12 cellular contexts compared by ENCODE assay signal in genomic region chr3:14179795-14180194, GRCh38. TPM values are rescaled to one million over a fixed set of nuclear protein-coding genes. Genes with fewer than 3 reads are reported as not detected.
DNase-seq lines count a peak whose midpoint lies in the region; ATAC-seq and TF ChIP-seq lines count a peak whose summit lies in the region.
"Had no signal": no experiment of that assay in that cellular context is flagged by ENCODE, and none has a peak within 500 bp of the region (broad histone marks: within the 10 kb centered on the region; RNA-seq: fewer than 3 reads in every experiment).

No MANE protein-coding gene starts in this region.

- H3K9me2 ChIP-seq in neural cell (ENCODE audit: insufficient read depth, low read length): no peaks in the 10 kb centered on the region

- no peak overlapping the region for H3K27ac ChIP-seq in neural cell (ENCODE audit: low read length)

- no peak for ATAC-seq in central memory CD8-positive, alpha-beta T cell (replicated peaks; ENCODE audit: extremely low read depth, poor library complexity, severe bottlenecking)
- ATAC-seq in GM21576 (IDR thresholded peaks at IDR 0.05; ENCODE audit: unreplicated experiment): no peak
- ATAC-seq: left ventricle myocardium superior had no signal

- H3K27me3 ChIP-seq in MG63 (no peaks in the 10 kb centered on the region), neural cell (ENCODE audit: insufficient read depth, low read depth, low read length) (no peaks in the 10 kb centered on the region)

- TF ChIP-seq EP300 in neural cell (conservative IDR thresholded peaks at IDR 0.05; ENCODE audit: poor library complexity, severe bottlenecking): no peak

- H3K27me3 Mint-ChIP-seq in central memory CD8-positive, alpha-beta T cell: no peaks in the 10 kb centered on the region

- peak overlapping the region; percentile 100 for H3K27ac Mint-ChIP-seq in central memory CD8-positive, alpha-beta T cell (ENCODE audit: low read depth)

- DNase-seq in GM12864 (ENCODE audit: low read depth): no peak
- no peak for DNase-seq in MG63
- DNase-seq in central memory CD8-positive, alpha-beta T cell (ENCODE audit: low spot score in 2 of 2): no peak
- DNase-seq in middle frontal gyrus (ENCODE audit: extremely low spot score, low spot score): no peak
- DNase-seq in OCI-M2 (lab: John Stamatoyannopoulos, UW; ENCODE audit: unreplicated experiment): no peak
- DNase-seq: left ventricle myocardium superior; NCI-H146; SIG-M5; stimulated activated CD4-positive, alpha-beta T cell treated with anti-CD3 and anti-CD28 coated beads, Interleukin-15, amount 100 ng/mL, for 24 hours; substantia nigra had no signal

- TF ChIP-seq RAD21 in neural cell (conservative IDR thresholded peaks at IDR 0.05): no peak

- H3K4me2 ChIP-seq in neural cell (ENCODE audit: low read length): peak overlapping the region; percentile 96

- peaks cover 50% of the 10 kb centered on the region for H3K36me3 Mint-ChIP-seq in central memory CD8-positive, alpha-beta T cell (ENCODE audit: insufficient read depth)

- H3K9me3 ChIP-seq in MG63 (no peaks in the 10 kb centered on the region), neural cell (ENCODE audit: low read length) (no peaks in the 10 kb centered on the region)

- no peak for TF ChIP-seq CTCF in GM12864 (IDR thresholded peaks at IDR 0.05; ENCODE audit: low read depth, low read length, missing control alignments)
- no peak for TF ChIP-seq CTCF in neural cell (IDR thresholded peaks at IDR 0.05; ENCODE audit: poor library complexity, severe bottlenecking)

- H3K4me3 ChIP-seq in GM12864 (ENCODE audit: low read depth, low read length): peak overlapping the region; percentile 63
- H3K4me3 ChIP-seq in MG63: peak overlapping the region; percentile 77
- peak overlapping the region; percentile 85 for H3K4me3 ChIP-seq in neural cell (ENCODE audit: low read length)

- peaks cover 52% of the 10 kb centered on the region for H3K79me2 ChIP-seq in neural cell (replicated peaks; ENCODE audit: insufficient read depth, low read length)

- no peaks in the 10 kb centered on the region for H3F3A ChIP-seq in neural cell (ENCODE audit: insufficient read depth, low read length, poor library complexity, severe bottlenecking)

- H3K4me1 Mint-ChIP-seq in central memory CD8-positive, alpha-beta T cell: peaks cover 65% of the 10 kb centered on the region

- no peaks in the 10 kb centered on the region for H3K9me3 Mint-ChIP-seq in central memory CD8-positive, alpha-beta T cell

- H4K20me1 ChIP-seq in neural cell (ENCODE audit: insufficient read depth): no peaks in the 10 kb centered on the region

- H3K36me3 ChIP-seq in MG63 (peaks cover 16% of the 10 kb centered on the region), neural cell (ENCODE audit: insufficient read depth, low read length) (no peaks in the 10 kb centered on the region)

- no peak overlapping the region for H2AFZ ChIP-seq in neural cell (ENCODE audit: low read depth, low read length)

- peak overlapping the region; percentile 95 for H3K4me3 Mint-ChIP-seq in central memory CD8-positive, alpha-beta T cell

- peak overlapping the region; percentile 86 for H3K9ac ChIP-seq in neural cell (ENCODE audit: low read length)

TF ChIP-seq in neural cell, 6 proteins besides CTCF, POLR2A, EP300 and RAD21:
- TF ChIP-seq POLR2AphosphoS5 (IDR thresholded peaks at IDR 0.05) (no peak), REST (IDR thresholded peaks at IDR 0.05; ENCODE audit: borderline replicate concordance) (no peak), SMC3 (conservative IDR thresholded peaks at IDR 0.05; ENCODE audit: poor library complexity) (no peak), EZH2 (IDR thresholded peaks at IDR 0.05; ENCODE audit: borderline replicate concordance, insufficient read depth, low read length, poor library complexity, severe bottlenecking) (no peak), TAF1 (IDR thresholded peaks at IDR 0.05; ENCODE audit: low read depth) (no peak), MXI1 (conservative IDR thresholded peaks at IDR 0.05; ENCODE audit: poor library complexity, severe bottlenecking) (no peak)

RNA-seq across cellular contexts. Expression of gene LSM3, which starts 1.2 kb away (rescaled TPM):
- total RNA-seq in MG63 (2014; rRNA removed; shearing (Covaris generic); ENCODE audit: low replicate concordance): 19.7 and 27.5 TPM in 2 replicates
- 28.3 and 29.6 TPM in 2 replicates for polyA plus RNA-seq in neural cell
- 7.3 and 10.5 TPM in 2 replicates for polyA minus RNA-seq in neural cell

RNA-seq across cellular contexts. Expression of gene XPC, which starts 1.4 kb away (rescaled TPM):
- 8.2 and 12.0 TPM in 2 replicates for total RNA-seq in MG63 (2014; rRNA removed; shearing (Covaris generic); ENCODE audit: low replicate concordance)
- 21.9 and 29.6 TPM in 2 replicates for polyA plus RNA-seq in neural cell
- 29.9 and 43.8 TPM in 2 replicates for polyA minus RNA-seq in neural cell

RNA-seq across cellular contexts. Expression of gene TMEM43, which starts 54.9 kb away (rescaled TPM):
- 97.6 and 97.8 TPM in 2 replicates for total RNA-seq in MG63 (2014; rRNA removed; shearing (Covaris generic); ENCODE audit: low replicate concordance)
- polyA plus RNA-seq in neural cell: 58.5 and 61.3 TPM in 2 replicates
- polyA minus RNA-seq in neural cell: 61.8 and 62.8 TPM in 2 replicates

RNA-seq across cellular contexts. Expression of gene CHCHD4, which starts 55.1 kb away (rescaled TPM):
- total RNA-seq in MG63 (2014; rRNA removed; shearing (Covaris generic); ENCODE audit: low replicate concordance): 22.0 and 24.3 TPM in 2 replicates
- 24.6 and 32.8 TPM in 2 replicates for polyA plus RNA-seq in neural cell
- 11.7 and 14.2 TPM in 2 replicates for polyA minus RNA-seq in neural cell
